ENCODE assay signal across 8 cellular contexts in genomic region chr22:38506118-38506962, GRCh38. TPM values are rescaled to one million over a fixed set of nuclear protein-coding genes. Genes with fewer than 3 reads are reported as not detected.
DNase-seq lines count a peak whose midpoint lies in the region; ATAC-seq and TF ChIP-seq lines count a peak whose summit lies in the region.

Gene DDX17, minus strand, starts transcription at chr22:38506311.

- H3K4me1 ChIP-seq in CD8-positive, alpha-beta T cell (ENCODE audit: insufficient read depth, low read length) = peaks cover 38% of the 10 kb centered on the region
- peaks cover 38% of the 10 kb centered on the region for H3K4me1 ChIP-seq in lower lobe of right lung

- no peaks in the 10 kb centered on the region for H3K27me3 ChIP-seq in CD8-positive, alpha-beta T cell (ENCODE audit: insufficient read depth, low read length)
- H3K27me3 ChIP-seq in lower lobe of right lung (ENCODE audit: low read depth) = no peaks in the 10 kb centered on the region

- peaks cover 46% of the 10 kb centered on the region for H3K4me1 Mint-ChIP-seq in CD8-positive, alpha-beta T cell (ENCODE audit: low read depth)

- no peaks in the 10 kb centered on the region for H3K27me3 Mint-ChIP-seq in CD8-positive, alpha-beta T cell (ENCODE audit: low read depth)

- H3K36me3 ChIP-seq in CD8-positive, alpha-beta T cell (ENCODE audit: insufficient read depth, low read length) = peaks cover 7% of the 10 kb centered on the region
- peaks cover 21% of the 10 kb centered on the region for H3K36me3 ChIP-seq in lower lobe of right lung

- peak within 1 kb of the TSS; percentile 98 for H3K4me3 Mint-ChIP-seq in CD8-positive, alpha-beta T cell

- no peak for TF ChIP-seq CTCF in CD8-positive, alpha-beta T cell (IDR thresholded peaks at IDR 0.05)
- TF ChIP-seq CTCF in lower lobe of right lung (IDR thresholded peaks at IDR 0.05) = peak; percentile 11

- H3K9me3 Mint-ChIP-seq in CD8-positive, alpha-beta T cell = no peaks in the 10 kb centered on the region

- POLR2A ChIA-PET in CD8-positive, alpha-beta T cell (lab: Charles Lee) = interaction anchor here (0.7 to 1.7 kb wide), 6 partner anchors 9 to 25 kb away, joined by 3 to 5 read pairs (median 4); no protein-coding TSS in a partner anchor

- peak; percentile 91 to 98 (median 94) for DNase-seq in CD8-positive, alpha-beta T cell
- DNase-seq in HS-27A (ENCODE audit: low read depth) (peak; percentile 90), NK-92 (lab: John Stamatoyannopoulos, UW; ENCODE audit: unreplicated experiment) (peak; percentile 83), lower lobe of right lung (peak; percentile 95)
- peak; percentile 88 to 89 for DNase-seq in activated CD8-positive, alpha-beta memory T cell treated with anti-CD3 and anti-CD28 coated beads for 1 hour (ENCODE audit: extremely low read depth in 1 of 2, low read depth in 1 of 2)
- peak; percentile 90 for DNase-seq in effector CD4-positive, alpha-beta T cell
- peak; percentile 90 to 96 (median 91) for DNase-seq in stimulated activated CD4-positive, alpha-beta T cell treated with anti-CD3 and anti-CD28 coated beads, TNF-alpha, amount 100 ng/mL, for 24 hours (ENCODE audit: low read depth in 3 of 3)

- H3K4me3 ChIP-seq in CD8-positive, alpha-beta T cell (ENCODE audit: low read depth, low read length) = peak within 1 kb of the TSS; percentile 91
- H3K4me3 ChIP-seq in lower lobe of right lung = peak within 1 kb of the TSS; percentile 80

- CTCF ChIA-PET in CD8-positive, alpha-beta T cell (lab: Charles Lee) = no interaction called here

- H3K36me3 Mint-ChIP-seq in CD8-positive, alpha-beta T cell = peaks cover 41% of the 10 kb centered on the region

- intact Hi-C loops in CD8-positive, alpha-beta T cell (cut with DNase I, micrococcal nuclease) = loop anchor here (1.0 to 10.0 kb wide), 12 partner anchors 26 to 1018 kb away; partner anchors contain the start of genes CBY1 (in 2 of the 2), DMC1 (in 2 of the 2), FAM227A (in 2 of the 2) and ATF4 (in 1 of the 2)
- intact Hi-C loops in lower lobe of right lung (cut with DNase I) = no loop called here

- H3K27ac ChIP-seq in CD8-positive, alpha-beta T cell (ENCODE audit: low read depth, low read length) = peak within 1 kb of the TSS; percentile 97
- H3K27ac ChIP-seq in lower lobe of right lung = peak within 1 kb of the TSS; percentile 100

- ATAC-seq in CD8-positive, alpha-beta T cell = peak; percentile 89
- ATAC-seq in GM19467 (IDR thresholded peaks at IDR 0.05; ENCODE audit: unreplicated experiment) (peak; percentile 75), lower lobe of right lung (peak; percentile 94 to 96)

- peak within 1 kb of the TSS; percentile 100 for H3K27ac Mint-ChIP-seq in CD8-positive, alpha-beta T cell

- no peaks in the 10 kb centered on the region for H3K9me3 ChIP-seq in CD8-positive, alpha-beta T cell (ENCODE audit: low read length)
- H3K9me3 ChIP-seq in lower lobe of right lung = no peaks in the 10 kb centered on the region

RNA-seq across cellular contexts. Expression of gene DDX17, which starts in this region (rescaled TPM):
- total RNA-seq in CD8-positive, alpha-beta T cell = 100 to 1,000 TPM; 348 to 386 TPM
- 457 TPM for total RNA-seq in lower lobe of right lung

Comparison
In these comparisons a context has a peak if more than half of its experiments do, and no peak if none do; other contexts are left out.
1. Peak in every context shown above with its lines: DNase-seq, ATAC-seq, H3K4me3 ChIP-seq and H3K27ac ChIP-seq.